11 cellular contexts compared by ENCODE assay signal in genomic region chr6:100573169-100573568, GRCh38.
DNase-seq lines count a peak whose midpoint lies in the region; ATAC-seq and TF ChIP-seq lines count a peak whose summit lies in the region.
"Had no signal": no experiment of that assay in that cellular context is flagged by ENCODE, and none has a peak within 500 bp of the region (broad histone marks: within the 10 kb centered on the region; RNA-seq: fewer than 3 reads in every experiment).

No MANE protein-coding gene starts in this region.

- TF ChIP-seq CTCF in AG04450 (IDR thresholded peaks at IDR 0.05; ENCODE audit: low read depth, low read length) (peak; percentile 62), HCT116 (IDR thresholded peaks at IDR 0.05 in 2 of 3, conservative IDR thresholded peaks at IDR 0.05 in 1 of 3; ENCODE audit: borderline replicate concordance in 1 of 3, insufficient read depth in 1 of 3, low read depth in 2 of 3, low read length in 2 of 3) (peak; percentile 14 to 47 (median 43); a peak in 3 of 6 replicates), ovary (IDR thresholded peaks at IDR 0.05) (no peak)
- no peak for TF ChIP-seq CTCF in activated CD8-positive, alpha-beta T cell treated with anti-CD3 and anti-CD28 coated beads for 36 hours (IDR thresholded peaks at IDR 0.05)

- H4K20me1 ChIP-seq in HCT116 (ENCODE audit: insufficient read depth): no peaks in the 10 kb centered on the region

- H3K4me3 ChIP-seq in AG04450 (ENCODE audit: low read depth, low read length): no peak overlapping the region
- H3K4me3 ChIP-seq in HCT116 (replicated peaks in 1 of 2; ENCODE audit: low read depth in 1 of 2, low read length in 2 of 2): no peak overlapping the region
- H3K4me3 ChIP-seq in ovary: no peak overlapping the region
- H3K4me3 ChIP-seq: esophagus squamous epithelium, vagina had no signal

- H3K4me3 Mint-ChIP-seq in activated CD8-positive, alpha-beta T cell treated with anti-CD3 and anti-CD28 coated beads for 36 hours: no peak overlapping the region
- H3K4me3 Mint-ChIP-seq: activated CD8-positive, alpha-beta memory T cell treated with anti-CD3 and anti-CD28 coated beads, Interleukin-2, amount 10 ng/mL, durations not matched to agents 7 days and 5 days had no signal

- no peak overlapping the region for H3K9ac ChIP-seq in HCT116 (ENCODE audit: low read length)

- ATAC-seq in HCT116: no peak
- no peak for ATAC-seq in HG03565 (IDR thresholded peaks at IDR 0.05; ENCODE audit: unreplicated experiment)
- no peak for ATAC-seq in activated CD8-positive, alpha-beta T cell treated with anti-CD3 and anti-CD28 coated beads for 36 hours
- ATAC-seq: activated CD8-positive, alpha-beta memory T cell treated with anti-CD3 and anti-CD28 coated beads, Interleukin-2, amount 10 ng/mL, durations not matched to agents 7 days and 5 days had no signal

- H3K36me3 ChIP-seq in HCT116 (ENCODE audit: control insufficient read depth in 1 of 2, insufficient read depth in 2 of 2, low read length in 2 of 2) (0 out of 4 replicates have a peak, but pooled peaks cover 0 to 4% of the 10 kb centered on the region in 2 experiments), ovary (no peaks in the 10 kb centered on the region)

- no peak overlapping the region for H3K4me2 ChIP-seq in HCT116 (ENCODE audit: low read length)

- no TSS peak for BruUV-seq in HCT116 (replicated peaks; lab: Mats Ljungman, UMichigan)

- TF ChIP-seq POLR2A in HCT116 (IDR thresholded peaks at IDR 0.05; ENCODE audit: borderline replicate concordance, extremely low read depth, insufficient read depth, insufficient read length) (no peak), ovary (IDR thresholded peaks at IDR 0.05) (no peak)

- H3K36me3 Mint-ChIP-seq in activated CD8-positive, alpha-beta T cell treated with anti-CD3 and anti-CD28 coated beads for 36 hours (ENCODE audit: low read depth): peaks cover 40% of the 10 kb centered on the region

- 0 out of 2 replicates have a peak, but pooled peaks have one; percentile 31 for TF ChIP-seq RAD21 in HCT116 (IDR thresholded peaks at IDR 0.05; ENCODE audit: low read depth)

- no peak for TF ChIP-seq EP300 in ovary (IDR thresholded peaks at IDR 0.05)

- no peaks in the 10 kb centered on the region for H3K9me3 ChIP-seq in AG04450 (ENCODE audit: control insufficient read depth, insufficient read depth, low read length)
- no peaks in the 10 kb centered on the region for H3K9me3 ChIP-seq in HCT116 (ENCODE audit: control insufficient read depth in 1 of 2, insufficient read depth in 1 of 2, low read depth in 1 of 2, low read length in 2 of 2)
- no peaks in the 10 kb centered on the region for H3K9me3 ChIP-seq in ovary
- H3K9me3 ChIP-seq: esophagus squamous epithelium, vagina had no signal

- no peaks in the 10 kb centered on the region for H3K79me2 ChIP-seq in HCT116 (ENCODE audit: insufficient read depth, low read length)

- no peaks in the 10 kb centered on the region for H3K9me2 ChIP-seq in HCT116 (ENCODE audit: insufficient read depth)

- H3K27ac ChIP-seq in AG04450 (ENCODE audit: low read depth, low read length) (no peak overlapping the region), HCT116 (ENCODE audit: low read depth, low read length) (no peak overlapping the region), ovary (no peak overlapping the region)
- H3K27ac ChIP-seq: esophagus squamous epithelium, vagina had no signal

- no peaks in the 10 kb centered on the region for H3K4me1 Mint-ChIP-seq in activated CD8-positive, alpha-beta T cell treated with anti-CD3 and anti-CD28 coated beads for 36 hours (ENCODE audit: low read depth)
- H3K4me1 Mint-ChIP-seq: activated CD8-positive, alpha-beta memory T cell treated with anti-CD3 and anti-CD28 coated beads, Interleukin-2, amount 10 ng/mL, durations not matched to agents 7 days and 5 days had no signal

- POLR2A ChIA-PET in AG04450 (lab: Yijun Ruan, JAX) (no interaction called here), HCT116 (lab: Charles Lee) (no interaction called here)
- POLR2A ChIA-PET in activated CD8-positive, alpha-beta T cell treated with anti-CD3 and anti-CD28 coated beads for 36 hours (lab: Charles Lee): no interaction called here

- H3K27me3 ChIP-seq in AG04450 (ENCODE audit: control insufficient read depth, insufficient read depth, low read length) (no peaks in the 10 kb centered on the region), HCT116 (ENCODE audit: insufficient read depth, low read length) (no peaks in the 10 kb centered on the region), ovary (no peaks in the 10 kb centered on the region)
- H3K27me3 ChIP-seq: esophagus squamous epithelium, vagina had no signal

- no peaks in the 10 kb centered on the region for H3K4me1 ChIP-seq in HCT116 (ENCODE audit: control insufficient read depth in 1 of 2, insufficient read depth in 2 of 2, low read length in 2 of 2)
- no peaks in the 10 kb centered on the region for H3K4me1 ChIP-seq in ovary (ENCODE audit: insufficient read depth)
- H3K4me1 ChIP-seq: esophagus squamous epithelium, vagina had no signal

- intact Hi-C loops in HCT116 (cut with micrococcal nuclease) (loop anchor here (1.0 kb wide), 1 partner anchor 457 kb away; no protein-coding TSS in a partner anchor), ovary (cut with DNase I) (no loop called here)
- intact Hi-C loops in activated CD8-positive, alpha-beta T cell treated with anti-CD3 and anti-CD28 coated beads for 36 hours (cut with micrococcal nuclease): no loop called here

- CTCF ChIA-PET in AG04450 (lab: Charles Lee): interaction anchor here (1.9 to 2.0 kb wide), 2 partner anchors 456 to 457 kb away, joined by 9 to 16 read pairs; no protein-coding TSS in a partner anchor
- CTCF ChIA-PET in HCT116 (lab: Charles Lee): interaction anchor here (0.6 kb wide), 1 partner anchor 275 kb away, joined by 3 read pairs; no protein-coding TSS in a partner anchor
- CTCF ChIA-PET in activated CD8-positive, alpha-beta T cell treated with anti-CD3 and anti-CD28 coated beads for 36 hours (lab: Charles Lee): no interaction called here

- H3K27ac Mint-ChIP-seq in activated CD8-positive, alpha-beta T cell treated with anti-CD3 and anti-CD28 coated beads for 36 hours: no peak overlapping the region
- H3K27ac Mint-ChIP-seq: activated CD8-positive, alpha-beta memory T cell treated with anti-CD3 and anti-CD28 coated beads, Interleukin-2, amount 10 ng/mL, durations not matched to agents 7 days and 5 days had no signal

- no peak overlapping the region for H2AFZ ChIP-seq in HCT116 (ENCODE audit: low read depth, low read length, poor library complexity, severe bottlenecking)

- DNase-seq in AG04450 (ENCODE audit: low read depth, low spot score) (no peak), HCT116 (ENCODE audit: low read depth, low spot score) (peak; percentile 16), SW480 (ENCODE audit: low spot score) (peak; percentile 2), hepatic stellate cell (ENCODE audit: low spot score) (peak; percentile 17), D341Med (ENCODE audit: low spot score) (no peak), ovary (no peak)
- no peak for DNase-seq in activated CD8-positive, alpha-beta T cell treated with anti-CD3 and anti-CD28 coated beads for 36 hours
- DNase-seq: activated CD8-positive, alpha-beta memory T cell treated with anti-CD3 and anti-CD28 coated beads, Interleukin-2, amount 10 ng/mL, durations not matched to agents 7 days and 5 days; esophagus squamous epithelium had no signal

- RAD21 ChIA-PET in HCT116 (lab: Charles Lee; ENCODE audit: low non-redundant PET in 1 of 2, low total read pairs in 2 of 2, uncharacterized antibody in 2 of 2, unreplicated experiment in 2 of 2): no interaction called here

- H3K27me3 Mint-ChIP-seq in activated CD8-positive, alpha-beta T cell treated with anti-CD3 and anti-CD28 coated beads for 36 hours: no peaks in the 10 kb centered on the region
- H3K27me3 Mint-ChIP-seq: activated CD8-positive, alpha-beta memory T cell treated with anti-CD3 and anti-CD28 coated beads, Interleukin-2, amount 10 ng/mL, durations not matched to agents 7 days and 5 days had no signal

- H3K9me3 Mint-ChIP-seq in activated CD8-positive, alpha-beta T cell treated with anti-CD3 and anti-CD28 coated beads for 36 hours: peaks cover 5% of the 10 kb centered on the region

TF ChIP-seq in HCT116, 20 proteins besides CTCF, POLR2A, EP300 and RAD21 (continues in another document):
- TF ChIP-seq SRF (IDR thresholded peaks at IDR 0.05; ENCODE audit: low read depth) (no peak), YY1 (IDR thresholded peaks at IDR 0.05; ENCODE audit: extremely low read depth, insufficient replicate concordance, low read depth, low read length) (no peak), EZH2 (IDR thresholded peaks at IDR 0.05) (no peak), ZBTB33 (IDR thresholded peaks at IDR 0.05; ENCODE audit: extremely low read depth, insufficient replicate concordance, low read length) (no peak), CBX3 (IDR thresholded peaks at IDR 0.05; ENCODE audit: low read depth) (no peak), ELF1 (IDR thresholded peaks at IDR 0.05; ENCODE audit: borderline replicate concordance, low read depth) (no peak), SIN3A (IDR thresholded peaks at IDR 0.05; ENCODE audit: low read depth) (no peak), JUND (IDR thresholded peaks at IDR 0.05) (no peak), MAX (IDR thresholded peaks at IDR 0.05) (no peak), ZFX (IDR thresholded peaks at IDR 0.05) (no peak), EZH2phosphoT487 (IDR thresholded peaks at IDR 0.05; ENCODE audit: borderline replicate concordance) (no peak), TCF7L2 (IDR thresholded peaks at IDR 0.05; ENCODE audit: borderline replicate concordance, extremely low read depth, insufficient read depth, insufficient read length) (no peak), CEBPB (IDR thresholded peaks at IDR 0.05; ENCODE audit: low read depth) (no peak), ZNF274 (IDR thresholded peaks at IDR 0.05; ENCODE audit: low read depth, low read length) (no peak)

Comparison
In these comparisons a context has a peak if more than half of its experiments do, and no peak if none do; other contexts are left out.
1. DNase-seq: peak in HCT116 (single experiment), SW480 (single experiment) and hepatic stellate cell (single experiment); none in AG04450 (single experiment), activated CD8-positive, alpha-beta T cell treated with anti-CD3 and anti-CD28 coated beads for 36 hours (single experiment), D341Med (single experiment) and ovary (0 of 5).
2. CTCF ChIP-seq: peak in AG04450 (single experiment) and HCT116 (3 of 3); none in activated CD8-positive, alpha-beta T cell treated with anti-CD3 and anti-CD28 coated beads for 36 hours (single experiment) and ovary (0 of 3).